ENCODE assay signal across 1 cellular context in genomic region chr2:118177318-118177717, GRCh38.
TF ChIP-seq lines count a peak whose summit lies in the region.

No MANE protein-coding gene starts in this region.

TF ChIP-seq in HCT116, 20 proteins besides CTCF, POLR2A, EP300 and RAD21 (continued from another document):
- TF ChIP-seq ATF3 (IDR thresholded peaks at IDR 0.05) = no peak
- TF ChIP-seq SIN3A (IDR thresholded peaks at IDR 0.05; ENCODE audit: low read depth) = no peak
- TF ChIP-seq EZH2 (IDR thresholded peaks at IDR 0.05) = no peak
- TF ChIP-seq EZH2phosphoT487 (IDR thresholded peaks at IDR 0.05; ENCODE audit: borderline replicate concordance) = no peak
- TF ChIP-seq EGR1 (IDR thresholded peaks at IDR 0.05; ENCODE audit: low read depth) = no peak
